Comparison of ENCODE assay signal across 5 cellular contexts in genomic region chr7:31926991-31927584, GRCh38.
"Had no signal": no experiment of that assay in that cellular context is flagged by ENCODE, and none has a peak within 500 bp of the region (broad histone marks: within the 10 kb centered on the region; RNA-seq: fewer than 3 reads in every experiment).

No MANE protein-coding gene starts in this region.

- H3K4me3 ChIP-seq: GM23248 had no signal

- H3K27ac ChIP-seq: GM23248 had no signal

- DNase-seq: GM23248, GOT3, H7, HCEC 1CT, IMR-90 had no signal
